ENCODE assay signal across 24 cellular contexts in the genomic region with DNA sequence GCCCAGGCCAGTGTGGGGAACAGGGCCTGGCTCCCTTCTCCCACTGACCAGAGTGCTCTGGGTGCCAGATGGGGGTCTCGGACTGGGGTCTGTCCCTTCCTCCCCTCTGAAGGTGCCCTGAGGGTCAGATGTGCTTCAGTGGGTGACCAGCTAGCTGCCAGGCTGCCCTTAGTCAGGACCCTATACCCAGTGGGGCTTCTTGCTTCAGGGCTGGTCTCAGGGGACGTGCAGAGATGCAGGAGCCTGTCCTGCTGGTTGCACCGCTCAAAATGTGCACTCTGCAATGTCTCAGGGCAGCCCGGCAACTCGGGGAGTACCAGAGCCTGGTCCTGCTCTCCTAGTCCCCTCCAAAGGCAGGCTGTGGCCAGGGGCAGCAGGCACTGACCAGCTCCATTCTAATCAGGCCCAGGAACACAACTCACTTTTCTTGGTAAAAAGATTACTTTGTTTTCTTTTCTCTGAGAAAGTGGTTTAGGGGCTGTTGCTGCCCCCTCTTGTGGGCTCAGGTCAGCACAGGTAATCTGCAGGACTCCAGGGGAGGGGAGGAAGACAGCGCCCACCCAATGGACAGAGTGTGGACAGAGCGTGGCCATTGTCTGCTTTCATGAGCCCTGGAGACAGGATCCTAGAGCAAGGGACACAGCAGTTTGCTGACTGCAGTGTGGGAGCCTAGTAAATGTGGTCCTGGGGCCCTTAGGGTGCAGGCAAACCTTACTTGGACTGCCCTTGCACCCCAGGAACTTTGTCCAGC.
A peak's percentile ranks its signal among the peaks of the same experiment; 100 is the strongest.
DNase-seq lines count a peak whose midpoint lies in the region; ATAC-seq and TF ChIP-seq lines count a peak whose summit lies in the region.
"Had no signal": no experiment of that assay in that cellular context is flagged by ENCODE, and none has a peak within 500 bp of the region (broad histone marks: within the 10 kb centered on the region; RNA-seq: fewer than 3 reads in every experiment).

No MANE protein-coding gene starts in this region.

- H3K27me3 Mint-ChIP-seq in progenitor cell of endocrine pancreas: no peaks in the 10 kb centered on the region

- POLR2A ChIA-PET in SK-N-SH (lab: Yijun Ruan, JAX) (no interaction called here), RWPE1 (lab: Yijun Ruan, JAX; ENCODE audit: low non-redundant PET) (no interaction called here)

- peaks cover 7% of the 10 kb centered on the region for H3F3A ChIP-seq in SK-N-SH (replicated peaks; ENCODE audit: insufficient read depth)

- no peak overlapping the region for H3K4me3 Mint-ChIP-seq in progenitor cell of endocrine pancreas (ENCODE audit: low read depth)
- H3K4me3 Mint-ChIP-seq: naive thymus-derived CD4-positive, alpha-beta T cell had no signal

- H3K27ac Mint-ChIP-seq in progenitor cell of endocrine pancreas: peak overlapping the region; percentile 89

- no peak for DNase-seq in SK-N-SH
- DNase-seq in RWPE1 (ENCODE audit: low spot score): no peak
- no peak for DNase-seq in esophagus squamous epithelium (lab: John Stamatoyannopoulos, UW)
- no peak for DNase-seq in progenitor cell of endocrine pancreas (ENCODE audit: low spot score, unreplicated experiment)
- DNase-seq in retina: no peak
- DNase-seq in stimulated activated naive CD4-positive, alpha-beta T cell (lab: John Stamatoyannopoulos, UW): no peak
- no peak for DNase-seq in DMS79 (lab: John Stamatoyannopoulos, UW)
- DNase-seq: activated CD4-positive, alpha-beta T cell treated with anti-CD3 and anti-CD28 coated beads for 48 hours; activated gamma-delta T cell; adrenal gland; BE2C; Calu3; dermis blood vessel endothelial cell; foreskin melanocyte; hippocampal formation; KBM-7; MV-4-11; NCI-H1694; NCI-H69; stimulated activated CD4-positive, alpha-beta T cell treated with anti-CD3 and anti-CD28 coated beads, Interleukin-2, amount 100 ng/mL, for 48 hours; trophoblast cell had no signal

- ATAC-seq in SK-N-SH treated with all-trans-retinoic acid at 6 μM for 48 hours: peak; percentile 5; the same call in 2 of the 3 replicates
- ATAC-seq: naive thymus-derived CD4-positive, alpha-beta T cell had no signal

- TF ChIP-seq CTCF in SK-N-SH (IDR thresholded peaks at IDR 0.05): no peak
- TF ChIP-seq CTCF in RWPE1 (conservative IDR thresholded peaks at IDR 0.05; ENCODE audit: low read depth): no peak
- no peak for TF ChIP-seq CTCF in esophagus squamous epithelium (IDR thresholded peaks at IDR 0.05)
- peak; percentile 15 for TF ChIP-seq CTCF in progenitor cell of endocrine pancreas (IDR thresholded peaks at IDR 0.05; ENCODE audit: unreplicated experiment)

- peaks cover 1% of the 10 kb centered on the region for H3K36me3 Mint-ChIP-seq in progenitor cell of endocrine pancreas (ENCODE audit: insufficient read depth)

- CTCF ChIA-PET in SK-N-SH (lab: Yijun Ruan, JAX): interaction anchor here (0.8 kb wide), 1 partner anchor 12 kb away, joined by 3 read pairs; no protein-coding TSS in a partner anchor
- CTCF ChIA-PET in RWPE1 (lab: Yijun Ruan, JAX): no interaction called here

- H3K9ac ChIP-seq in SK-N-SH: no peak overlapping the region

- no peak for TF ChIP-seq POLR2A in esophagus squamous epithelium (IDR thresholded peaks at IDR 0.05)

- TF ChIP-seq EP300 in SK-N-SH (IDR thresholded peaks at IDR 0.05; ENCODE audit: borderline replicate concordance in 1 of 2, low read depth in 1 of 2, low read length in 1 of 2): no peak

- no peak overlapping the region for H3K4me2 ChIP-seq in SK-N-SH

- peak overlapping the region in 1 of 2 experiments; percentile 22; a peak in 1 of 4 replicates for H3K27ac ChIP-seq in SK-N-SH (ENCODE audit: low read depth in 2 of 2, low read length in 1 of 2)
- H3K27ac ChIP-seq in RWPE1: peak overlapping the region; percentile 99
- peak overlapping the region in 3 of 4 donors; percentile 7 to 55 (median 23) for H3K27ac ChIP-seq in esophagus squamous epithelium
- H3K27ac ChIP-seq: 22Rv1, adrenal gland had no signal

- H3K4me3 ChIP-seq in SK-N-SH (ENCODE audit: low read depth in 2 of 2, low read length in 1 of 2) (no peak overlapping the region), esophagus squamous epithelium (no peak overlapping the region)
- H3K4me3 ChIP-seq: adrenal gland had no signal

- no peaks in the 10 kb centered on the region for H3K9me3 ChIP-seq in SK-N-SH
- H3K9me3 ChIP-seq in esophagus squamous epithelium: no peaks in the 10 kb centered on the region
- H3K9me3 ChIP-seq: adrenal gland, BE2C had no signal

- peaks cover 0 to 40% of the 10 kb centered on the region in 2 experiments; a peak in 1 of 4 replicates for H3K4me1 ChIP-seq in SK-N-SH (ENCODE audit: control insufficient read depth in 1 of 2, insufficient read depth in 2 of 2, low read depth in 1 of 2, low read length in 1 of 2)
- H3K4me1 ChIP-seq in esophagus squamous epithelium: peaks cover 24 to 90% (median 61%) of the 10 kb centered on the region in 3 donors
- H3K4me1 ChIP-seq: BE2C had no signal

- H3K4me1 Mint-ChIP-seq in progenitor cell of endocrine pancreas (ENCODE audit: low read depth): no peaks in the 10 kb centered on the region

- H3K79me2 ChIP-seq in SK-N-SH (ENCODE audit: insufficient read depth): no peaks in the 10 kb centered on the region

- no peak overlapping the region for H2AFZ ChIP-seq in SK-N-SH (ENCODE audit: low read depth)

- H3K9me3 Mint-ChIP-seq in progenitor cell of endocrine pancreas (ENCODE audit: low read depth): no peaks in the 10 kb centered on the region
- H3K9me3 Mint-ChIP-seq: naive thymus-derived CD4-positive, alpha-beta T cell had no signal

- no peaks in the 10 kb centered on the region for H3K9me2 ChIP-seq in SK-N-SH

- intact Hi-C loops in esophagus squamous epithelium (cut with DNase I): no loop called here

- peaks cover 8% of the 10 kb centered on the region; the same call in 1 of the 2 replicates for H4K20me1 ChIP-seq in SK-N-SH (ENCODE audit: insufficient read depth)

- H3K27me3 ChIP-seq in SK-N-SH (ENCODE audit: insufficient read depth) (no peaks in the 10 kb centered on the region), esophagus squamous epithelium (no peaks in the 10 kb centered on the region)
- H3K27me3 ChIP-seq: adrenal gland, BE2C had no signal

- TF ChIP-seq RAD21 in SK-N-SH (IDR thresholded peaks at IDR 0.05; ENCODE audit: low read length): no peak

- 97% methylated on average over 5 of the region's 7 CpGs for WGBS in SK-N-SH (ENCODE audit: low lambda C conversion rate)
- WGBS in esophagus squamous epithelium, 2 donors: 33% methylated on average over 3 of the region's 7 CpGs; no CpG with 5 or more reads in 1 of the 2 donors

- H3K36me3 ChIP-seq in SK-N-SH (replicated peaks in 1 of 2; ENCODE audit: control insufficient read depth in 1 of 2, insufficient read depth in 2 of 2, low read length in 1 of 2): peaks cover 4 to 45% of the 10 kb centered on the region in 2 experiments
- H3K36me3 ChIP-seq in esophagus squamous epithelium: peaks cover 16 to 47% (median 34%) of the 10 kb centered on the region in 3 donors

TF ChIP-seq in SK-N-SH treated with all-trans-retinoic acid at 6 μM for 48 hours, 23 proteins besides CTCF, POLR2A, EP300 and RAD21 (continues in another document):
- TF ChIP-seq, protein P1, sequence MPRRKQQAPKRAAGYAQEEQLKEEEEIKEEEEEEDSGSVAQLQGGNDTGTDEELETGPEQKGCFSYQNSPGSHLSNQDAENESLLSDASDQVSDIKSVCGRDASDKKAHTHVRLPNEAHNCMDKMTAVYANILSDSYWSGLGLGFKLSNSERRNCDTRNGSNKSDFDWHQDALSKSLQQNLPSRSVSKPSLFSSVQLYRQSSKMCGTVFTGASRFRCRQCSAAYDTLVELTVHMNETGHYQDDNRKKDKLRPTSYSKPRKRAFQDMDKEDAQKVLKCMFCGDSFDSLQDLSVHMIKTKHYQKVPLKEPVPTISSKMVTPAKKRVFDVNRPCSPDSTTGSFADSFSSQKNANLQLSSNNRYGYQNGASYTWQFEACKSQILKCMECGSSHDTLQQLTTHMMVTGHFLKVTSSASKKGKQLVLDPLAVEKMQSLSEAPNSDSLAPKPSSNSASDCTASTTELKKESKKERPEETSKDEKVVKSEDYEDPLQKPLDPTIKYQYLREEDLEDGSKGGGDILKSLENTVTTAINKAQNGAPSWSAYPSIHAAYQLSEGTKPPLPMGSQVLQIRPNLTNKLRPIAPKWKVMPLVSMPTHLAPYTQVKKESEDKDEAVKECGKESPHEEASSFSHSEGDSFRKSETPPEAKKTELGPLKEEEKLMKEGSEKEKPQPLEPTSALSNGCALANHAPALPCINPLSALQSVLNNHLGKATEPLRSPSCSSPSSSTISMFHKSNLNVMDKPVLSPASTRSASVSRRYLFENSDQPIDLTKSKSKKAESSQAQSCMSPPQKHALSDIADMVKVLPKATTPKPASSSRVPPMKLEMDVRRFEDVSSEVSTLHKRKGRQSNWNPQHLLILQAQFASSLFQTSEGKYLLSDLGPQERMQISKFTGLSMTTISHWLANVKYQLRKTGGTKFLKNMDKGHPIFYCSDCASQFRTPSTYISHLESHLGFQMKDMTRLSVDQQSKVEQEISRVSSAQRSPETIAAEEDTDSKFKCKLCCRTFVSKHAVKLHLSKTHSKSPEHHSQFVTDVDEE (CRISPR knock-in tag; IDR thresholded peaks at IDR 0.05): no peak
- TF ChIP-seq OSR1 (CRISPR knock-in tag; IDR thresholded peaks at IDR 0.05): no peak

TF ChIP-seq in SK-N-SH, 30 proteins besides CTCF, POLR2A, EP300 and RAD21:
- TF ChIP-seq, protein P2, sequence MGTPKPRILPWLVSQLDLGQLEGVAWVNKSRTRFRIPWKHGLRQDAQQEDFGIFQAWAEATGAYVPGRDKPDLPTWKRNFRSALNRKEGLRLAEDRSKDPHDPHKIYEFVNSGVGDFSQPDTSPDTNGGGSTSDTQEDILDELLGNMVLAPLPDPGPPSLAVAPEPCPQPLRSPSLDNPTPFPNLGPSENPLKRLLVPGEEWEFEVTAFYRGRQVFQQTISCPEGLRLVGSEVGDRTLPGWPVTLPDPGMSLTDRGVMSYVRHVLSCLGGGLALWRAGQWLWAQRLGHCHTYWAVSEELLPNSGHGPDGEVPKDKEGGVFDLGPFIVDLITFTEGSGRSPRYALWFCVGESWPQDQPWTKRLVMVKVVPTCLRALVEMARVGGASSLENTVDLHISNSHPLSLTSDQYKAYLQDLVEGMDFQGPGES (IDR thresholded peaks at IDR 0.05; ENCODE audit: low read depth, low read length): no peak
- TF ChIP-seq RFX5 (IDR thresholded peaks at IDR 0.05; ENCODE audit: low read length) (no peak), ELF1 (IDR thresholded peaks at IDR 0.05) (no peak), GATA2 (CRISPR knock-in tag; IDR thresholded peaks at IDR 0.05) (no peak)
- TF ChIP-seq, protein P3, sequence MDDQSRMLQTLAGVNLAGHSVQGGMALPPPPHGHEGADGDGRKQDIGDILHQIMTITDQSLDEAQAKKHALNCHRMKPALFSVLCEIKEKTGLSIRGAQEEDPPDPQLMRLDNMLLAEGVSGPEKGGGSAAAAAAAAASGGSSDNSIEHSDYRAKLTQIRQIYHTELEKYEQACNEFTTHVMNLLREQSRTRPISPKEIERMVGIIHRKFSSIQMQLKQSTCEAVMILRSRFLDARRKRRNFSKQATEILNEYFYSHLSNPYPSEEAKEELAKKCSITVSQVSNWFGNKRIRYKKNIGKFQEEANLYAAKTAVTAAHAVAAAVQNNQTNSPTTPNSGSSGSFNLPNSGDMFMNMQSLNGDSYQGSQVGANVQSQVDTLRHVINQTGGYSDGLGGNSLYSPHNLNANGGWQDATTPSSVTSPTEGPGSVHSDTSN (IDR thresholded peaks at IDR 0.05): no peak
